1 cellular context compared by ENCODE assay signal in the genomic region with DNA sequence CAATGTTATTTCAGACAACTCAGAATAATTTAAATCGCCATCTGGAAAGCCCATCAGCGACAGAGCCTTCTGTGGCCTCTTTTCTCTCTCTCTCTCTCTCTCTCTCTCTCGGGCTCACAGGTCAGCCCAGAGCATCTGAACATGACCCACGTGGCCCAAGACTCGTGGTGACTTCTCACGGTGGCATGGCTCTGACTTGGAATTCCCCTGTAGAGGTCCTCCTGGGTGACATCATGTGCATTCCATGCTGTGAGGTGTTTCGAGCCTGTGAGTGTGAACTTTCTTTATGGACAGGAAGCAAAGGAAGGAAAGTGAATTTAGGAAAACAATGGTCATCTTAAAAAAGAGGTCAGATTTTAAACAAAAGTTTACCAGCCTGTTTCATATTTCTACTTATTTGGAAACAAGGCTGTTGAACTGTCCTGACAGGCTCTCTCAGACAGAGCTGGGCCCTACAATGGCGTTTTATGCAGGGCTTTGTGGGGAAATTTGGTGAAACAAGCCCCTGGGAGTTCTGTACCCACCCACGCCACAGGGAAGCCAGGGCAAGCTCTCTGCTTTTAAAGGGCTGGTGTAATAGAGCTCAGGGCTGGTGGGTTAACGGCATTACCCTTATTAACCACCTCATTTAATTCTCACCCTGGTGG.
TF ChIP-seq lines count a peak whose summit lies in the region.

No MANE protein-coding gene starts in this region.

TF ChIP-seq in GM12878, 131 proteins besides CTCF, POLR2A, EP300 and RAD21 (continued from another document):
- TF ChIP-seq, protein P1, sequence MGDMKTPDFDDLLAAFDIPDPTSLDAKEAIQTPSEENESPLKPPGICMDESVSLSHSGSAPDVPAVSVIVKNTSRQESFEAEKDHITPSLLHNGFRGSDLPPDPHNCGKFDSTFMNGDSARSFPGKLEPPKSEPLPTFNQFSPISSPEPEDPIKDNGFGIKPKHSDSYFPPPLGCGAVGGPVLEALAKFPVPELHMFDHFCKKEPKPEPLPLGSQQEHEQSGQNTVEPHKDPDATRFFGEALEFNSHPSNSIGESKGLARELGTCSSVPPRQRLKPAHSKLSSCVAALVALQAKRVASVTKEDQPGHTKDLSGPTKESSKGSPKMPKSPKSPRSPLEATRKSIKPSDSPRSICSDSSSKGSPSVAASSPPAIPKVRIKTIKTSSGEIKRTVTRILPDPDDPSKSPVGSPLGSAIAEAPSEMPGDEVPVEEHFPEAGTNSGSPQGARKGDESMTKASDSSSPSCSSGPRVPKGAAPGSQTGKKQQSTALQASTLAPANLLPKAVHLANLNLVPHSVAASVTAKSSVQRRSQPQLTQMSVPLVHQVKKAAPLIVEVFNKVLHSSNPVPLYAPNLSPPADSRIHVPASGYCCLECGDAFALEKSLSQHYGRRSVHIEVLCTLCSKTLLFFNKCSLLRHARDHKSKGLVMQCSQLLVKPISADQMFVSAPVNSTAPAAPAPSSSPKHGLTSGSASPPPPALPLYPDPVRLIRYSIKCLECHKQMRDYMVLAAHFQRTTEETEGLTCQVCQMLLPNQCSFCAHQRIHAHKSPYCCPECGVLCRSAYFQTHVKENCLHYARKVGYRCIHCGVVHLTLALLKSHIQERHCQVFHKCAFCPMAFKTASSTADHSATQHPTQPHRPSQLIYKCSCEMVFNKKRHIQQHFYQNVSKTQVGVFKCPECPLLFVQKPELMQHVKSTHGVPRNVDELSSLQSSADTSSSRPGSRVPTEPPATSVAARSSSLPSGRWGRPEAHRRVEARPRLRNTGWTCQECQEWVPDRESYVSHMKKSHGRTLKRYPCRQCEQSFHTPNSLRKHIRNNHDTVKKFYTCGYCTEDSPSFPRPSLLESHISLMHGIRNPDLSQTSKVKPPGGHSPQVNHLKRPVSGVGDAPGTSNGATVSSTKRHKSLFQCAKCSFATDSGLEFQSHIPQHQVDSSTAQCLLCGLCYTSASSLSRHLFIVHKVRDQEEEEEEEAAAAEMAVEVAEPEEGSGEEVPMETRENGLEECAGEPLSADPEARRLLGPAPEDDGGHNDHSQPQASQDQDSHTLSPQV (IDR thresholded peaks at IDR 0.05) = no peak
- no peak for TF ChIP-seq KDM1A (IDR thresholded peaks at IDR 0.05; ENCODE audit: borderline replicate concordance)
- TF ChIP-seq, protein P2, sequence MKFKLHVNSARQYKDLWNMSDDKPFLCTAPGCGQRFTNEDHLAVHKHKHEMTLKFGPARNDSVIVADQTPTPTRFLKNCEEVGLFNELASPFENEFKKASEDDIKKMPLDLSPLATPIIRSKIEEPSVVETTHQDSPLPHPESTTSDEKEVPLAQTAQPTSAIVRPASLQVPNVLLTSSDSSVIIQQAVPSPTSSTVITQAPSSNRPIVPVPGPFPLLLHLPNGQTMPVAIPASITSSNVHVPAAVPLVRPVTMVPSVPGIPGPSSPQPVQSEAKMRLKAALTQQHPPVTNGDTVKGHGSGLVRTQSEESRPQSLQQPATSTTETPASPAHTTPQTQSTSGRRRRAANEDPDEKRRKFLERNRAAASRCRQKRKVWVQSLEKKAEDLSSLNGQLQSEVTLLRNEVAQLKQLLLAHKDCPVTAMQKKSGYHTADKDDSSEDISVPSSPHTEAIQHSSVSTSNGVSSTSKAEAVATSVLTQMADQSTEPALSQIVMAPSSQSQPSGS (IDR thresholded peaks at IDR 0.05; ENCODE audit: low read length) = peak; percentile 71
- TF ChIP-seq HDAC6 (IDR thresholded peaks at IDR 0.05; ENCODE audit: unreplicated experiment) = no peak
- TF ChIP-seq SMC3 (IDR thresholded peaks at IDR 0.05; ENCODE audit: borderline replicate concordance, low read length) = no peak
- peak; percentile 49; the same call in 1 of the 2 replicates for TF ChIP-seq GATAD2B (conservative IDR thresholded peaks at IDR 0.05; ENCODE audit: low read depth)
- no peak for TF ChIP-seq KAT2A (conservative IDR thresholded peaks at IDR 0.05; ENCODE audit: control insufficient read depth, low read depth, low read length)
- no peak for TF ChIP-seq HDGF (IDR thresholded peaks at IDR 0.05)
- 0 out of 2 replicates have a peak, but pooled peaks have one; percentile 28 for TF ChIP-seq YY1 (IDR thresholded peaks at IDR 0.05; ENCODE audit: low read depth, low read length)
- TF ChIP-seq NFIC (IDR thresholded peaks at IDR 0.05; ENCODE audit: low read depth, low read length) = peak; percentile 71; the same call in 1 of the 2 replicates
- TF ChIP-seq SREBF2 (IDR thresholded peaks at IDR 0.05; ENCODE audit: low read length) = no peak
- TF ChIP-seq NRF1 (conservative IDR thresholded peaks at IDR 0.05; ENCODE audit: low read depth, low read length) = no peak
- TF ChIP-seq ZZZ3 (IDR thresholded peaks at IDR 0.05; ENCODE audit: control insufficient read depth, insufficient read length, low read depth) = peak; percentile 95
- TF ChIP-seq, protein P3, sequence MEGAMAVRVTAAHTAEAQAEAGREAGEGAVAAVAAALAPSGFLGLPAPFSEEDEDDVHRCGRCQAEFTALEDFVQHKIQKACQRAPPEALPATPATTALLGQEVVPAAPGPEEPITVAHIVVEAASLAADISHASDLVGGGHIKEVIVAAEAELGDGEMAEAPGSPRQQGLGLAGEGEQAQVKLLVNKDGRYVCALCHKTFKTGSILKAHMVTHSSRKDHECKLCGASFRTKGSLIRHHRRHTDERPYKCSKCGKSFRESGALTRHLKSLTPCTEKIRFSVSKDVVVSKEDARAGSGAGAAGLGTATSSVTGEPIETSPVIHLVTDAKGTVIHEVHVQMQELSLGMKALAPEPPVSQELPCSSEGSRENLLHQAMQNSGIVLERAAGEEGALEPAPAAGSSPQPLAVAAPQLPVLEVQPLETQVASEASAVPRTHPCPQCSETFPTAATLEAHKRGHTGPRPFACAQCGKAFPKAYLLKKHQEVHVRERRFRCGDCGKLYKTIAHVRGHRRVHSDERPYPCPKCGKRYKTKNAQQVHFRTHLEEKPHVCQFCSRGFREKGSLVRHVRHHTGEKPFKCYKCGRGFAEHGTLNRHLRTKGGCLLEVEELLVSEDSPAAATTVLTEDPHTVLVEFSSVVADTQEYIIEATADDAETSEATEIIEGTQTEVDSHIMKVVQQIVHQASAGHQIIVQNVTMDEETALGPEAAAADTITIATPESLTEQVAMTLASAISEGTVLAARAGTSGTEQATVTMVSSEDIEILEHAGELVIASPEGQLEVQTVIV (IDR thresholded peaks at IDR 0.05; ENCODE audit: borderline replicate concordance, partially characterized antibody) = no peak
- no peak for TF ChIP-seq MTA2 (IDR thresholded peaks at IDR 0.05; ENCODE audit: low read depth)
- peak; percentile 23 to 48 for TF ChIP-seq IKZF2 (IDR thresholded peaks at IDR 0.05)
- TF ChIP-seq, protein P4, sequence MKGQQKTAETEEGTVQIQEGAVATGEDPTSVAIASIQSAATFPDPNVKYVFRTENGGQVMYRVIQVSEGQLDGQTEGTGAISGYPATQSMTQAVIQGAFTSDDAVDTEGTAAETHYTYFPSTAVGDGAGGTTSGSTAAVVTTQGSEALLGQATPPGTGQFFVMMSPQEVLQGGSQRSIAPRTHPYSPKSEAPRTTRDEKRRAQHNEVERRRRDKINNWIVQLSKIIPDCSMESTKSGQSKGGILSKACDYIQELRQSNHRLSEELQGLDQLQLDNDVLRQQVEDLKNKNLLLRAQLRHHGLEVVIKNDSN (IDR thresholded peaks at IDR 0.05; ENCODE audit: borderline replicate concordance, extremely low read length, insufficient read depth, low read depth, low read length) = peak; percentile 70
- peak; percentile 82 for TF ChIP-seq RAD51 (IDR thresholded peaks at IDR 0.05)
- peak; percentile 66 for TF ChIP-seq EED (IDR thresholded peaks at IDR 0.05; ENCODE audit: low read depth)
- TF ChIP-seq SRF (IDR thresholded peaks at IDR 0.05; ENCODE audit: low read depth in 2 of 2, low read length in 2 of 2) = no peak
- TF ChIP-seq WRNIP1 (IDR thresholded peaks at IDR 0.05; ENCODE audit: borderline replicate concordance, low read depth, low read length) = no peak
- TF ChIP-seq NR2C1 (IDR thresholded peaks at IDR 0.05) = peak; percentile 24; the same call in 1 of the 2 replicates
- TF ChIP-seq, protein P5, sequence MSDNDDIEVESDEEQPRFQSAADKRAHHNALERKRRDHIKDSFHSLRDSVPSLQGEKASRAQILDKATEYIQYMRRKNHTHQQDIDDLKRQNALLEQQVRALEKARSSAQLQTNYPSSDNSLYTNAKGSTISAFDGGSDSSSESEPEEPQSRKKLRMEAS (IDR thresholded peaks at IDR 0.05; ENCODE audit: low read depth, low read length) = peak; percentile 84; the same call in 1 of the 2 replicates
- TF ChIP-seq JUNB (IDR thresholded peaks at IDR 0.05) = peak; percentile 63
- TF ChIP-seq, protein P6, sequence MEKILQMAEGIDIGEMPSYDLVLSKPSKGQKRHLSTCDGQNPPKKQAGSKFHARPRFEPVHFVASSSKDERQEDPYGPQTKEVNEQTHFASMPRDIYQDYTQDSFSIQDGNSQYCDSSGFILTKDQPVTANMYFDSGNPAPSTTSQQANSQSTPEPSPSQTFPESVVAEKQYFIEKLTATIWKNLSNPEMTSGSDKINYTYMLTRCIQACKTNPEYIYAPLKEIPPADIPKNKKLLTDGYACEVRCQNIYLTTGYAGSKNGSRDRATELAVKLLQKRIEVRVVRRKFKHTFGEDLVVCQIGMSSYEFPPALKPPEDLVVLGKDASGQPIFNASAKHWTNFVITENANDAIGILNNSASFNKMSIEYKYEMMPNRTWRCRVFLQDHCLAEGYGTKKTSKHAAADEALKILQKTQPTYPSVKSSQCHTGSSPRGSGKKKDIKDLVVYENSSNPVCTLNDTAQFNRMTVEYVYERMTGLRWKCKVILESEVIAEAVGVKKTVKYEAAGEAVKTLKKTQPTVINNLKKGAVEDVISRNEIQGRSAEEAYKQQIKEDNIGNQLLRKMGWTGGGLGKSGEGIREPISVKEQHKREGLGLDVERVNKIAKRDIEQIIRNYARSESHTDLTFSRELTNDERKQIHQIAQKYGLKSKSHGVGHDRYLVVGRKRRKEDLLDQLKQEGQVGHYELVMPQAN (conservative IDR thresholded peaks at IDR 0.05) = no peak
- peak; percentile 81 for TF ChIP-seq IKZF1 (conservative IDR thresholded peaks at IDR 0.05)
- TF ChIP-seq CREB1 (IDR thresholded peaks at IDR 0.05; ENCODE audit: low read depth) = no peak
- TF ChIP-seq TBL1XR1 (IDR thresholded peaks at IDR 0.05; ENCODE audit: low read depth, low read length) = no peak
- 0 out of 2 replicates have a peak, but pooled peaks have one; percentile 47 for TF ChIP-seq TCF12 (IDR thresholded peaks at IDR 0.05; ENCODE audit: low read depth, low read length)
- TF ChIP-seq RUNX3 (IDR thresholded peaks at IDR 0.05; ENCODE audit: low read length) = peak; percentile 68
- TF ChIP-seq ATF7 (IDR thresholded peaks at IDR 0.05; ENCODE audit: low read depth) = peak; percentile 92
- TF ChIP-seq BHLHE40 (IDR thresholded peaks at IDR 0.05; ENCODE audit: borderline replicate concordance in 1 of 2, low read depth in 2 of 2, low read length in 1 of 2) = peak; percentile 22 to 30; a peak in 3 of 4 replicates
- TF ChIP-seq NR2F1 (conservative IDR thresholded peaks at IDR 0.05) = peak; percentile 74
- no peak; the same call in 1 of the 2 replicates for TF ChIP-seq NBN (IDR thresholded peaks at IDR 0.05)
- TF ChIP-seq MEF2B (IDR thresholded peaks at IDR 0.05; ENCODE audit: partially characterized antibody, poor library complexity, severe bottlenecking) = peak; percentile 93
- peak in 1 of 2 experiments; percentile 73; a peak in 1 of 3 replicates for TF ChIP-seq EGR1 (IDR thresholded peaks at IDR 0.05; ENCODE audit: borderline replicate concordance in 1 of 2, low read depth in 2 of 2, low read length in 2 of 2)
- TF ChIP-seq TCF7 (IDR thresholded peaks at IDR 0.05; ENCODE audit: borderline replicate concordance) = peak; percentile 65
- TF ChIP-seq CBFB (IDR thresholded peaks at IDR 0.05; ENCODE audit: low read depth) = 0 out of 2 replicates have a peak, but pooled peaks have one; percentile 6
- TF ChIP-seq, protein P7, sequence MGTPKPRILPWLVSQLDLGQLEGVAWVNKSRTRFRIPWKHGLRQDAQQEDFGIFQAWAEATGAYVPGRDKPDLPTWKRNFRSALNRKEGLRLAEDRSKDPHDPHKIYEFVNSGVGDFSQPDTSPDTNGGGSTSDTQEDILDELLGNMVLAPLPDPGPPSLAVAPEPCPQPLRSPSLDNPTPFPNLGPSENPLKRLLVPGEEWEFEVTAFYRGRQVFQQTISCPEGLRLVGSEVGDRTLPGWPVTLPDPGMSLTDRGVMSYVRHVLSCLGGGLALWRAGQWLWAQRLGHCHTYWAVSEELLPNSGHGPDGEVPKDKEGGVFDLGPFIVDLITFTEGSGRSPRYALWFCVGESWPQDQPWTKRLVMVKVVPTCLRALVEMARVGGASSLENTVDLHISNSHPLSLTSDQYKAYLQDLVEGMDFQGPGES (IDR thresholded peaks at IDR 0.05) = no peak
- TF ChIP-seq, protein P8, sequence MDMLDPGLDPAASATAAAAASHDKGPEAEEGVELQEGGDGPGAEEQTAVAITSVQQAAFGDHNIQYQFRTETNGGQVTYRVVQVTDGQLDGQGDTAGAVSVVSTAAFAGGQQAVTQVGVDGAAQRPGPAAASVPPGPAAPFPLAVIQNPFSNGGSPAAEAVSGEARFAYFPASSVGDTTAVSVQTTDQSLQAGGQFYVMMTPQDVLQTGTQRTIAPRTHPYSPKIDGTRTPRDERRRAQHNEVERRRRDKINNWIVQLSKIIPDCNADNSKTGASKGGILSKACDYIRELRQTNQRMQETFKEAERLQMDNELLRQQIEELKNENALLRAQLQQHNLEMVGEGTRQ (IDR thresholded peaks at IDR 0.05; ENCODE audit: borderline replicate concordance, low read depth, low read length) = peak; percentile 44
- TF ChIP-seq, protein P9, sequence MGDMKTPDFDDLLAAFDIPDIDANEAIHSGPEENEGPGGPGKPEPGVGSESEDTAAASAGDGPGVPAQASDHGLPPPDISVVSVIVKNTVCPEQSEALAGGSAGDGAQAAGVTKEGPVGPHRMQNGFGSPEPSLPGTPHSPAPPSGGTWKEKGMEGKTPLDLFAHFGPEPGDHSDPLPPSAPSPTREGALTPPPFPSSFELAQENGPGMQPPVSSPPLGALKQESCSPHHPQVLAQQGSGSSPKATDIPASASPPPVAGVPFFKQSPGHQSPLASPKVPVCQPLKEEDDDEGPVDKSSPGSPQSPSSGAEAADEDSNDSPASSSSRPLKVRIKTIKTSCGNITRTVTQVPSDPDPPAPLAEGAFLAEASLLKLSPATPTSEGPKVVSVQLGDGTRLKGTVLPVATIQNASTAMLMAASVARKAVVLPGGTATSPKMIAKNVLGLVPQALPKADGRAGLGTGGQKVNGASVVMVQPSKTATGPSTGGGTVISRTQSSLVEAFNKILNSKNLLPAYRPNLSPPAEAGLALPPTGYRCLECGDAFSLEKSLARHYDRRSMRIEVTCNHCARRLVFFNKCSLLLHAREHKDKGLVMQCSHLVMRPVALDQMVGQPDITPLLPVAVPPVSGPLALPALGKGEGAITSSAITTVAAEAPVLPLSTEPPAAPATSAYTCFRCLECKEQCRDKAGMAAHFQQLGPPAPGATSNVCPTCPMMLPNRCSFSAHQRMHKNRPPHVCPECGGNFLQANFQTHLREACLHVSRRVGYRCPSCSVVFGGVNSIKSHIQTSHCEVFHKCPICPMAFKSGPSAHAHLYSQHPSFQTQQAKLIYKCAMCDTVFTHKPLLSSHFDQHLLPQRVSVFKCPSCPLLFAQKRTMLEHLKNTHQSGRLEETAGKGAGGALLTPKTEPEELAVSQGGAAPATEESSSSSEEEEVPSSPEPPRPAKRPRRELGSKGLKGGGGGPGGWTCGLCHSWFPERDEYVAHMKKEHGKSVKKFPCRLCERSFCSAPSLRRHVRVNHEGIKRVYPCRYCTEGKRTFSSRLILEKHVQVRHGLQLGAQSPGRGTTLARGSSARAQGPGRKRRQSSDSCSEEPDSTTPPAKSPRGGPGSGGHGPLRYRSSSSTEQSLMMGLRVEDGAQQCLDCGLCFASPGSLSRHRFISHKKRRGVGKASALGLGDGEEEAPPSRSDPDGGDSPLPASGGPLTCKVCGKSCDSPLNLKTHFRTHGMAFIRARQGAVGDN (IDR thresholded peaks at IDR 0.05) = peak; percentile 93
